Comparison of ENCODE assay signal across 18 cellular contexts in the genomic region with DNA sequence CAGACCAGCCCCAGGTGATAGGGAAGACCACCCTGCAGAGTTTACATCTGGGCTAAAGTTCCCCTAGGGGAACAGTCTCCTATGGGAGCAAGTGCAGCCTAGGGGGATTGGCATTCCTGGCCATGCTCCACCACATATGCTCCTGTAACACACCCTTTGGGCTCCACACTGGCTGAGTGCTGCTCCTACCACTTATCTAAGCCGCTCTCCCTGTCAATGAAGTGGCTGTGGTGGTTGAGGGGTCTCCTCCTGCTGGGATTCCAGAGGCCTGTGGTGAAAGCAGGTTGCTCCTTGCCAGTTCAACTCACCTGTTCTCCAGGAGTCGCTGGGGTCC. TPM values are rescaled to one million over a fixed set of nuclear protein-coding genes. Genes with fewer than 3 reads are reported as not detected.
"Had no signal": no experiment of that assay in that cellular context is flagged by ENCODE, and none has a peak within 500 bp of the region (broad histone marks: within the 10 kb centered on the region; RNA-seq: fewer than 3 reads in every experiment).

No MANE protein-coding gene starts in this region.

- H3K4me3 ChIP-seq: coronary artery, esophagus muscularis mucosa, gastroesophageal sphincter, spleen, tibial artery, upper lobe of left lung, uterus had no signal

- H3K9me3 ChIP-seq: esophagus muscularis mucosa, gastroesophageal sphincter, neutrophil, tibial artery, uterus had no signal

- FAIRE-seq: endometrium had no signal

- H3K36me3 Mint-ChIP-seq: naive thymus-derived CD8-positive, alpha-beta T cell had no signal

- ATAC-seq: left lobe of liver; naive thymus-derived CD8-positive, alpha-beta T cell; sciatic nerve had no signal

- H3K4me3 Mint-ChIP-seq: naive thymus-derived CD8-positive, alpha-beta T cell had no signal

- H3K27ac ChIP-seq: coronary artery, esophagus muscularis mucosa, gastroesophageal sphincter, neutrophil, spleen, tibial artery, upper lobe of left lung, uterus had no signal

- H3K4me1 ChIP-seq: esophagus muscularis mucosa, gastroesophageal sphincter, spleen, tibial artery, upper lobe of left lung, uterus had no signal

- H3K27ac Mint-ChIP-seq: naive thymus-derived CD8-positive, alpha-beta T cell had no signal

- H3K4me1 Mint-ChIP-seq: naive thymus-derived CD8-positive, alpha-beta T cell had no signal

- DNase-seq: effector CD8-positive, alpha-beta T cell; glutamatergic neuron; mammary epithelial cell; spleen; stimulated activated CD4-positive, alpha-beta T cell treated with anti-CD3 and anti-CD28 coated beads, Interleukin-2, amount 100 ng/mL, for 24 hours; stimulated activated CD4-positive, alpha-beta T cell treated with anti-CD3 and anti-CD28 coated beads, Interleukin-4, amount 100 ng/mL, for 4 hours; stimulated activated naive CD4-positive, alpha-beta T cell treated with Interleukin-2 at 50 U/mL for 16 hours; tibial artery; uterus had no signal

- H3K27me3 ChIP-seq: esophagus muscularis mucosa, gastroesophageal sphincter, neutrophil, spleen, tibial artery, upper lobe of left lung, uterus had no signal

- H3K36me3 ChIP-seq: esophagus muscularis mucosa, gastroesophageal sphincter, neutrophil, spleen, tibial artery, upper lobe of left lung, uterus had no signal

RNA-seq across cellular contexts. Expression of a gene that starts 51.1 kb away (rescaled TPM):
- total RNA-seq: left lobe of liver; mammary epithelial cell; naive thymus-derived CD8-positive, alpha-beta T cell had no signal
- polyA plus RNA-seq: mammary epithelial cell; naive thymus-derived CD8-positive, alpha-beta T cell had no signal
